Comparison of ENCODE assay signal across 21 cellular contexts in genomic region chr4:36163198-36163597, GRCh38.
DNase-seq lines count a peak whose midpoint lies in the region; ATAC-seq lines count a peak whose summit lies in the region.
"Had no signal": no experiment of that assay in that cellular context is flagged by ENCODE, and none has a peak within 500 bp of the region (broad histone marks: within the 10 kb centered on the region; RNA-seq: fewer than 3 reads in every experiment).

No MANE protein-coding gene starts in this region.

- peaks cover 18% of the 10 kb centered on the region for H3K4me1 Mint-ChIP-seq in activated T-cell treated with anti-CD3 and anti-CD28 coated beads, Interleukin-2, amount 50 U/mL, for 24 hours (ENCODE audit: low read depth)
- H3K4me1 Mint-ChIP-seq in activated T-helper 17 cell treated with anti-CD3 and anti-CD28 coated beads, Interleukin-2, amount 50 U/mL, for 72 hours: peaks cover 14% of the 10 kb centered on the region
- peaks cover 4 to 16% of the 10 kb centered on the region in 2 donors for H3K4me1 Mint-ChIP-seq in stimulated activated naive B cell treated with anti-CD40 and anti-IgM and Interleukin-4, amounts not matched to agents 10 μg/mL and 1 μg/mL and 100 μg/mL, for 72 hours

- no peaks in the 10 kb centered on the region for H3K27me3 Mint-ChIP-seq in activated T-cell treated with anti-CD3 and anti-CD28 coated beads, Interleukin-2, amount 50 U/mL, for 24 hours
- no peaks in the 10 kb centered on the region for H3K27me3 Mint-ChIP-seq in activated T-helper 17 cell treated with anti-CD3 and anti-CD28 coated beads, Interleukin-2, amount 50 U/mL, for 72 hours
- no peaks in the 10 kb centered on the region for H3K27me3 Mint-ChIP-seq in stimulated activated naive B cell treated with anti-CD40 and anti-IgM and Interleukin-4, amounts not matched to agents 10 μg/mL and 1 μg/mL and 100 μg/mL, for 72 hours

- DNase-seq in activated T-cell treated with anti-CD3 and anti-CD28 coated beads, Interleukin-2, amount 50 U/mL, for 24 hours: no peak
- DNase-seq in activated T-cell treated with anti-CD3 and anti-CD28 coated beads for 4 hours (no peak), OCI-M2 (lab: John Stamatoyannopoulos, UW; ENCODE audit: unreplicated experiment) (no peak)
- no peak for DNase-seq in stimulated activated naive B cell treated with anti-CD40 and anti-IgM and Interleukin-4, amounts not matched to agents 10 μg/mL and 1 μg/mL and 100 μg/mL, for 72 hours
- DNase-seq: activated CD4-positive, CD25-positive, alpha-beta regulatory T cell treated with anti-CD3 and anti-CD28 coated beads, Interleukin-2, amount 50 U/mL, for 72 hours; activated CD8-positive, alpha-beta T cell treated with anti-CD3 and anti-CD28 coated beads, Interleukin-2, amount 10 ng/mL, durations not matched to agents 7 days and 5 days; EL; H9; mesenchymal stem cell; NCI-H187; NCI-H2171 treated with DMSO at 0.1 percent for 48 hours; NCI-H510A treated with DMSO at 0.1 percent for 48 hours; posterior cingulate gyrus; right lobe of liver; stimulated activated CD4-positive, alpha-beta T cell treated with anti-CD3 and anti-CD28 coated beads, Interleukin-2, amount 100 ng/mL, for 48 hours had no signal

- peak overlapping the region; percentile 4 for H3K27ac Mint-ChIP-seq in activated T-cell treated with anti-CD3 and anti-CD28 coated beads, Interleukin-2, amount 50 U/mL, for 24 hours
- H3K27ac Mint-ChIP-seq in activated T-helper 17 cell treated with anti-CD3 and anti-CD28 coated beads, Interleukin-2, amount 50 U/mL, for 72 hours: peak overlapping the region; percentile 34
- H3K27ac Mint-ChIP-seq in stimulated activated naive B cell treated with anti-CD40 and anti-IgM and Interleukin-4, amounts not matched to agents 10 μg/mL and 1 μg/mL and 100 μg/mL, for 72 hours: peak overlapping the region; percentile 27
- H3K27ac Mint-ChIP-seq: activated CD8-positive, alpha-beta T cell treated with anti-CD3 and anti-CD28 coated beads, Interleukin-2, amount 10 ng/mL, durations not matched to agents 7 days and 5 days had no signal

- H3K4me3 Mint-ChIP-seq in activated T-cell treated with anti-CD3 and anti-CD28 coated beads, Interleukin-2, amount 50 U/mL, for 24 hours: no peak overlapping the region
- H3K4me3 Mint-ChIP-seq in activated T-helper 17 cell treated with anti-CD3 and anti-CD28 coated beads, Interleukin-2, amount 50 U/mL, for 72 hours: no peak overlapping the region
- H3K4me3 Mint-ChIP-seq in stimulated activated naive B cell treated with anti-CD40 and anti-IgM and Interleukin-4, amounts not matched to agents 10 μg/mL and 1 μg/mL and 100 μg/mL, for 72 hours: no peak overlapping the region
- H3K4me3 Mint-ChIP-seq: activated CD8-positive, alpha-beta T cell treated with anti-CD3 and anti-CD28 coated beads, Interleukin-2, amount 10 ng/mL, durations not matched to agents 7 days and 5 days; H9 had no signal

- H3K9me3 Mint-ChIP-seq in activated T-cell treated with anti-CD3 and anti-CD28 coated beads, Interleukin-2, amount 50 U/mL, for 24 hours: no peaks in the 10 kb centered on the region
- no peaks in the 10 kb centered on the region for H3K9me3 Mint-ChIP-seq in activated T-helper 17 cell treated with anti-CD3 and anti-CD28 coated beads, Interleukin-2, amount 50 U/mL, for 72 hours
- no peaks in the 10 kb centered on the region for H3K9me3 Mint-ChIP-seq in stimulated activated naive B cell treated with anti-CD40 and anti-IgM and Interleukin-4, amounts not matched to agents 10 μg/mL and 1 μg/mL and 100 μg/mL, for 72 hours
- H3K9me3 Mint-ChIP-seq: H9 had no signal

- H3K36me3 Mint-ChIP-seq in activated T-cell treated with anti-CD3 and anti-CD28 coated beads, Interleukin-2, amount 50 U/mL, for 24 hours (ENCODE audit: low read depth): peaks cover 83% of the 10 kb centered on the region
- peaks cover 90% of the 10 kb centered on the region for H3K36me3 Mint-ChIP-seq in activated T-helper 17 cell treated with anti-CD3 and anti-CD28 coated beads, Interleukin-2, amount 50 U/mL, for 72 hours (ENCODE audit: low read depth)
- H3K36me3 Mint-ChIP-seq in stimulated activated naive B cell treated with anti-CD40 and anti-IgM and Interleukin-4, amounts not matched to agents 10 μg/mL and 1 μg/mL and 100 μg/mL, for 72 hours: peaks cover 22 to 50% of the 10 kb centered on the region in 2 donors

- ATAC-seq in HG02885 (IDR thresholded peaks at IDR 0.05; ENCODE audit: poor library complexity, unreplicated experiment) (peak; percentile 88), HG03432 (IDR thresholded peaks at IDR 0.05; ENCODE audit: unreplicated experiment) (no peak), HG03135 (IDR thresholded peaks at IDR 0.05; ENCODE audit: unreplicated experiment) (no peak)
- ATAC-seq in activated T-helper 17 cell treated with anti-CD3 and anti-CD28 coated beads, Interleukin-2, amount 50 U/mL, for 72 hours (replicated peaks): peak; percentile 51
- no peak for ATAC-seq in stimulated activated naive B cell treated with anti-CD40 and anti-IgM and Interleukin-4, amounts not matched to agents 10 μg/mL and 1 μg/mL and 100 μg/mL, for 72 hours (replicated peaks)
- ATAC-seq: activated CD8-positive, alpha-beta T cell treated with anti-CD3 and anti-CD28 coated beads, Interleukin-2, amount 10 ng/mL, durations not matched to agents 7 days and 5 days; HepG2; left lobe of liver; right lobe of liver had no signal

Comparison
In these comparisons a context has a peak if more than half of its experiments do, and no peak if none do; other contexts are left out.
1. ATAC-seq: peak in HG02885 (single experiment) and activated T-helper 17 cell treated with anti-CD3 and anti-CD28 coated beads, Interleukin-2, amount 50 U/mL, for 72 hours (single experiment); none in stimulated activated naive B cell treated with anti-CD40 and anti-IgM and Interleukin-4, amounts not matched to agents 10 μg/mL and 1 μg/mL and 100 μg/mL, for 72 hours (0 of 2), HG03432 (single experiment) and HG03135 (single experiment).
2. Peak in every context shown above with its lines, with median percentiles within 50 percentile points of each other: H3K27ac Mint-ChIP-seq.